ENCODE assay signal across 8 cellular contexts in genomic region chr17:21284319-21285163, GRCh38. TPM values are rescaled to one million over a fixed set of nuclear protein-coding genes. Genes with fewer than 3 reads are reported as not detected.
DNase-seq lines count a peak whose midpoint lies in the region; ATAC-seq and TF ChIP-seq lines count a peak whose summit lies in the region.

Gene MAP2K3 (plus strand): TSS chr17:21284711. CDS start chr17:21284921, 210 bp downstream.

- H3K27ac ChIP-seq in HUES6 (ENCODE audit: low read depth, low read length) (peak within 1 kb of the TSS; percentile 33; the same call in 1 of the 2 replicates), OCI-LY1 (ENCODE audit: low read depth, low read length, poor library complexity, severe bottlenecking) (peak within 1 kb of the TSS; percentile 97)

- H2AFZ ChIP-seq in OCI-LY1 (ENCODE audit: low read length), result no peak within 1 kb of the TSS

- peaks cover 25% of the 10 kb centered on the region for H3K79me2 ChIP-seq in OCI-LY1 (ENCODE audit: insufficient read depth, low read length)

- H3K9me3 ChIP-seq in HUES6 (ENCODE audit: control insufficient read depth, insufficient read depth, low read depth, low read length) (no peaks in the 10 kb centered on the region), OCI-LY1 (ENCODE audit: low read length) (no peaks in the 10 kb centered on the region)

- peak within 1 kb of the TSS; percentile 95 for H3K4me2 ChIP-seq in OCI-LY1 (ENCODE audit: low read length)

- peak; percentile 97 for DNase-seq in Caki2 (ENCODE audit: low read depth)
- peak; percentile 97 for DNase-seq in activated CD8-positive, alpha-beta memory T cell treated with anti-CD3 and anti-CD28 coated beads, Interleukin-2, amount 50 U/mL, for 4 hours
- DNase-seq in endothelial cell (ENCODE audit: low spot score), result peak; percentile 98
- DNase-seq in midbrain (lab: John Stamatoyannopoulos, UW), result peak; percentile 99
- peak; percentile 94 for DNase-seq in stimulated activated CD8-positive, alpha-beta memory T cell treated with anti-CD3 and anti-CD28 coated beads, Interleukin-2, amount 100 ng/mL, for 1 hour (ENCODE audit: low read depth in 2 of 2)

- peak within 1 kb of the TSS; percentile 92 for H3K27ac Mint-ChIP-seq in endothelial cell (ENCODE audit: unreplicated experiment)

- TF ChIP-seq CTCF in OCI-LY1 (IDR thresholded peaks at IDR 0.05; ENCODE audit: low read length) (no peak), endothelial cell (IDR thresholded peaks at IDR 0.05; ENCODE audit: unreplicated experiment) (no peak)

- no peaks in the 10 kb centered on the region for H3K9me3 Mint-ChIP-seq in endothelial cell (ENCODE audit: unreplicated experiment)

- peak within 1 kb of the TSS; percentile 77 for H3K9ac ChIP-seq in HUES6 (ENCODE audit: low read length)
- peak within 1 kb of the TSS; percentile 86 for H3K9ac ChIP-seq in OCI-LY1 (ENCODE audit: low read length)

- H3K27me3 ChIP-seq in HUES6 (ENCODE audit: control insufficient read depth, insufficient read depth, low read length) (peaks cover 24% of the 10 kb centered on the region), OCI-LY1 (ENCODE audit: insufficient read depth, low read length) (no peaks in the 10 kb centered on the region)

- H4K20me1 ChIP-seq in OCI-LY1 (ENCODE audit: insufficient read depth, low read length), result no peaks in the 10 kb centered on the region

- H3K4me1 ChIP-seq in HUES6 (ENCODE audit: control insufficient read depth, insufficient read depth, low read length) (peaks cover 38% of the 10 kb centered on the region), OCI-LY1 (ENCODE audit: insufficient read depth, low read length, severe bottlenecking) (peaks cover 49% of the 10 kb centered on the region)

- H3K36me3 ChIP-seq in HUES6 (ENCODE audit: control insufficient read depth, insufficient read depth, low read length) (no peaks in the 10 kb centered on the region), OCI-LY1 (ENCODE audit: insufficient read depth, low read length) (no peaks in the 10 kb centered on the region)

- peaks cover 36% of the 10 kb centered on the region for H3K4me1 Mint-ChIP-seq in endothelial cell (ENCODE audit: unreplicated experiment)

- H3K4me3 ChIP-seq in HUES6 (ENCODE audit: low read depth, low read length) (peak within 1 kb of the TSS; percentile 90), OCI-LY1 (ENCODE audit: low read depth, low read length, poor library complexity, severe bottlenecking) (peak within 1 kb of the TSS; percentile 93)

- no peaks in the 10 kb centered on the region for H3K9me2 ChIP-seq in OCI-LY1 (ENCODE audit: low read depth, low read length)

- H3K36me3 Mint-ChIP-seq in endothelial cell (ENCODE audit: low read depth, unreplicated experiment), result peaks cover 6% of the 10 kb centered on the region

- ATAC-seq in GM21423 (IDR thresholded peaks at IDR 0.05; ENCODE audit: unreplicated experiment), result peak; percentile 66

- peaks cover 19% of the 10 kb centered on the region for H3K27me3 Mint-ChIP-seq in endothelial cell (ENCODE audit: unreplicated experiment)

- H3F3A ChIP-seq in OCI-LY1 (ENCODE audit: insufficient read depth, low read length), result 0 out of 2 replicates have a peak, but pooled peaks cover 4% of the 10 kb centered on the region

- peak within 1 kb of the TSS; percentile 97 for H3K4me3 Mint-ChIP-seq in endothelial cell (ENCODE audit: unreplicated experiment)

- in situ Hi-C loops in Caki2 (cut with HindIII; ENCODE audit: low pct_unique_long_range_greater_than_20kb, low sequenced_read_pairs), result no loop called here

RNA-seq across cellular contexts. Expression of gene MAP2K3, which starts in this region (rescaled TPM):
- total RNA-seq in Caki2 (2014; rRNA removed; shearing (Covaris generic); ENCODE audit: low replicate concordance), result 24.6 and 28.6 TPM in 2 replicates
- 65.8 TPM for total RNA-seq in endothelial cell (ENCODE audit: unreplicated experiment)

Comparison
In these comparisons a context has a peak if more than half of its experiments do, and no peak if none do; other contexts are left out.
1. Peak in every context shown above with its lines: DNase-seq, ATAC-seq, H3K4me3 ChIP-seq and H3K27ac ChIP-seq.